In genomic region chr20:16187956-16188616, GRCh38 we compare ENCODE assay signal across 23 cellular contexts.
DNase-seq lines count a peak whose midpoint lies in the region; ATAC-seq and TF ChIP-seq lines count a peak whose summit lies in the region.
"Had no signal": no experiment of that assay in that cellular context is flagged by ENCODE, and none has a peak within 500 bp of the region (broad histone marks: within the 10 kb centered on the region; RNA-seq: fewer than 3 reads in every experiment).

No MANE protein-coding gene starts in this region.

- peak overlapping the region; percentile 97 for H3K14ac ChIP-seq in neuronal stem cell (ENCODE audit: low read length)

- H2AK5ac ChIP-seq in neuronal stem cell (ENCODE audit: low read depth, low read length) = peak overlapping the region; percentile 43

- peak overlapping the region; percentile 97 for H2BK12ac ChIP-seq in neuronal stem cell (ENCODE audit: low read length)

- H3K4me1 ChIP-seq in heart right ventricle = no peaks in the 10 kb centered on the region
- peaks cover 2 to 11% of the 10 kb centered on the region in 2 donors for H3K4me1 ChIP-seq in neuronal stem cell (ENCODE audit: control insufficient read depth in 2 of 2, insufficient read depth in 1 of 2, low read depth in 1 of 2, low read length in 2 of 2)
- H3K4me1 ChIP-seq in aorta (ENCODE audit: control insufficient read depth in 1 of 2, insufficient read depth in 2 of 2, low read length in 2 of 2) = no peaks in the 10 kb centered on the region
- H3K4me1 ChIP-seq: BLaER1 treated with 17β-estradiol and CSF1 and Interleukin-3, amounts not matched to agents 10 nM and 100 nM; Peyer's patch had no signal

- H3K4me2 ChIP-seq in neuronal stem cell (ENCODE audit: insufficient read depth, low read length, poor library complexity, severe bottlenecking) = no peak overlapping the region
- H3K4me2 ChIP-seq: BLaER1 treated with 17β-estradiol and CSF1 and Interleukin-3, amounts not matched to agents 10 nM and 100 nM had no signal

- H2BK15ac ChIP-seq in neuronal stem cell (ENCODE audit: low read length) = peak overlapping the region; percentile 71

- no peak overlapping the region for H2BK5ac ChIP-seq in neuronal stem cell (ENCODE audit: low read length)

- intact Hi-C loops in heart right ventricle (cut with DNase I) (no loop called here), Right ventricle myocardium inferior (cut with DNase I) (no loop called here), aorta (cut with DNase I) (no loop called here)

- no peaks in the 10 kb centered on the region for H3K79me1 ChIP-seq in neuronal stem cell (ENCODE audit: low read depth, low read length)

- peak overlapping the region; percentile 72 for H3K4ac ChIP-seq in neuronal stem cell (ENCODE audit: low read length)

- 94 to 96% methylated on average over 2 of the region's 2 CpGs for WGBS in heart right ventricle, 2 donors
- WGBS in neuronal stem cell (ENCODE audit: extremely low coverage in 2 of 2, insufficient read length in 2 of 2, insufficient replicate concordance in 1 of 2), 2 donors = no CpG with 5 or more reads among the region's 2 CpGs
- 96% methylated on average over 2 of the region's 2 CpGs for WGBS in aorta, 2 donors

- H3K9me3 ChIP-seq in heart right ventricle (no peaks in the 10 kb centered on the region), neuronal stem cell (replicated peaks in 1 of 2; ENCODE audit: control insufficient read depth in 2 of 2, insufficient read depth in 1 of 2, low read depth in 1 of 2, low read length in 2 of 2) (peaks cover 0 to 8% of the 10 kb centered on the region in 2 donors), aorta (ENCODE audit: control insufficient read depth, low read length) (no peaks in the 10 kb centered on the region)
- H3K9me3 ChIP-seq: Peyer's patch had no signal

- peak overlapping the region; percentile 89 for H4K91ac ChIP-seq in neuronal stem cell (ENCODE audit: low read depth, low read length, poor library complexity)

- H3K18ac ChIP-seq in neuronal stem cell (ENCODE audit: low read length) = peak overlapping the region; percentile 83

- H2BK120ac ChIP-seq in neuronal stem cell (ENCODE audit: low read depth, low read length) = no peak overlapping the region

- H3K36me3 ChIP-seq in heart right ventricle (no peaks in the 10 kb centered on the region), neuronal stem cell (replicated peaks in 1 of 2; ENCODE audit: control insufficient read depth in 2 of 2, insufficient read depth in 2 of 2, low read length in 2 of 2) (no peaks in the 10 kb centered on the region), aorta (ENCODE audit: control insufficient read depth in 1 of 2, insufficient read depth in 2 of 2, low read length in 1 of 2) (no peaks in the 10 kb centered on the region)
- H3K36me3 ChIP-seq: BLaER1 treated with 17β-estradiol and CSF1 and Interleukin-3, amounts not matched to agents 10 nM and 100 nM; Peyer's patch; SJSA1 had no signal

- peak overlapping the region; percentile 71 for H3K9ac ChIP-seq in neuronal stem cell (ENCODE audit: low read depth, low read length, poor library complexity)
- H3K9ac ChIP-seq: BLaER1 treated with 17β-estradiol and CSF1 and Interleukin-3, amounts not matched to agents 10 nM and 100 nM; GM23248 had no signal

- H3K27me3 ChIP-seq in heart right ventricle (peaks cover 0 to 13% (median 4%) of the 10 kb centered on the region in 7 donors), neuronal stem cell (ENCODE audit: control insufficient read depth in 3 of 3, insufficient read depth in 3 of 3, low read depth in 1 of 3, low read length in 3 of 3) (no peaks in the 10 kb centered on the region), aorta (ENCODE audit: control insufficient read depth in 1 of 2, insufficient read depth in 2 of 2, low read length in 1 of 2) (no peaks in the 10 kb centered on the region)
- H3K27me3 ChIP-seq: BLaER1 treated with 17β-estradiol and CSF1 and Interleukin-3, amounts not matched to agents 10 nM and 100 nM; Peyer's patch; SJSA1 had no signal

- H2AFZ ChIP-seq in neuronal stem cell (ENCODE audit: low read length) = no peak overlapping the region
- H2AFZ ChIP-seq: GM23248 had no signal

- DNase-seq in heart right ventricle (no peak), Right ventricle myocardium inferior (ENCODE audit: missing footprints) (no peak), neuronal stem cell (ENCODE audit: low spot score) (no peak), aorta (no peak), C1 segment of cervical spinal cord (lab: John Stamatoyannopoulos, UW) (no peak), mucosa of gallbladder (ENCODE audit: low spot score) (no peak)
- no peak for DNase-seq in stimulated activated naive CD4-positive, alpha-beta T cell (lab: John Stamatoyannopoulos, UW)
- DNase-seq: 8988T; CD8-positive, alpha-beta T cell; DND-41; GM23248; Kasumi-1; NCI-H1417; NCI-H1694 treated with DMSO at 0.1 percent for 48 hours; NCI-H2081 treated with DMSO at 0.1 percent for 48 hours; NCI-H446; NCI-H526; Peyer's patch had no signal

- no peak for TF ChIP-seq CTCF in heart right ventricle (IDR thresholded peaks at IDR 0.05)

- ATAC-seq in heart right ventricle = peak in 5 of 8 donors; percentile 12 to 31 (median 28)
- no peak for ATAC-seq in Right ventricle myocardium inferior
- ATAC-seq in esophagus mucosa = peak; percentile 8
- peak; percentile 29 for ATAC-seq in aorta (ENCODE audit: low FRiP score)
- ATAC-seq: CD8-positive, alpha-beta T cell; GM12878; HCT116 had no signal

- peak overlapping the region; percentile 55 for H4K8ac ChIP-seq in neuronal stem cell (ENCODE audit: low read depth, low read length)

- H3K27ac ChIP-seq in heart right ventricle (no peak overlapping the region), neuronal stem cell (replicated peaks; ENCODE audit: low read length) (no peak overlapping the region), aorta (ENCODE audit: low read depth in 1 of 2, low read length in 2 of 2) (no peak overlapping the region)
- H3K27ac ChIP-seq: BLaER1 treated with 17β-estradiol and CSF1 and Interleukin-3, amounts not matched to agents 10 nM and 100 nM; GM23248; Peyer's patch; SJSA1 had no signal

- H3K23ac ChIP-seq in neuronal stem cell (ENCODE audit: low read depth, low read length, poor library complexity) = peak overlapping the region; percentile 76

- no peak overlapping the region for H3K4me3 ChIP-seq in heart right ventricle
- peak overlapping the region in 1 of 2 donors; percentile 11 for H3K4me3 ChIP-seq in neuronal stem cell (ENCODE audit: low read length in 2 of 2)
- no peak overlapping the region for H3K4me3 ChIP-seq in aorta (ENCODE audit: low read length in 2 of 2)
- H3K4me3 ChIP-seq: BLaER1 treated with 17β-estradiol and CSF1 and Interleukin-3, amounts not matched to agents 10 nM and 100 nM; GM12878; GM23248; Peyer's patch; SJSA1 had no signal
